ENCODE assay signal across 1 cellular context in the genomic region with DNA sequence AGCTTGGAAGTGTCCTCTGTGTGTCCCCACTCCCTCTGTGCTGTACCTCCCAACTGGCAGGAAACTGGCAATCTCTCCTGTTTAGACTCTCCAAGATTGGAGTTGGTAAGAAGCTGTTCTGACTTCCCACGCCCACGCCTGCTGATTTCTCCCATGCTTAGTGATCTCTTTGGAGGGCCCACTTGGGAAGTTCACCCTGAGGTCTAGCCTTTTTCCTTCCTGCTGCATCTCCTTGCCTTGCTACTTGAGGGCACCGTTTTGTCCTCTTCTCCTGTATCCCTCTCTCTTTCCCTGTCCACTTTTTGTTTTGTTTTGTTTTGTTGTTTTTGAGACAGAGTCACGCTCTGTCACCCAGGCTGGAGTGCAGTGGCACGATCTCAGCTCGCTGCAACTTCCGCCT.
TF ChIP-seq lines count a peak whose summit lies in the region.

No MANE protein-coding gene starts in this region.

TF ChIP-seq in K562, 482 proteins besides CTCF, POLR2A, EP300 and RAD21:
- TF ChIP-seq BRD9 (IDR thresholded peaks at IDR 0.05; ENCODE audit: low read depth, partially characterized antibody) (no peak), BCOR (IDR thresholded peaks at IDR 0.05) (peak; percentile 52; the same call in 1 of the 2 replicates), EGR1 (conservative IDR thresholded peaks at IDR 0.05) (peak; percentile 70)
- TF ChIP-seq, protein P1, sequence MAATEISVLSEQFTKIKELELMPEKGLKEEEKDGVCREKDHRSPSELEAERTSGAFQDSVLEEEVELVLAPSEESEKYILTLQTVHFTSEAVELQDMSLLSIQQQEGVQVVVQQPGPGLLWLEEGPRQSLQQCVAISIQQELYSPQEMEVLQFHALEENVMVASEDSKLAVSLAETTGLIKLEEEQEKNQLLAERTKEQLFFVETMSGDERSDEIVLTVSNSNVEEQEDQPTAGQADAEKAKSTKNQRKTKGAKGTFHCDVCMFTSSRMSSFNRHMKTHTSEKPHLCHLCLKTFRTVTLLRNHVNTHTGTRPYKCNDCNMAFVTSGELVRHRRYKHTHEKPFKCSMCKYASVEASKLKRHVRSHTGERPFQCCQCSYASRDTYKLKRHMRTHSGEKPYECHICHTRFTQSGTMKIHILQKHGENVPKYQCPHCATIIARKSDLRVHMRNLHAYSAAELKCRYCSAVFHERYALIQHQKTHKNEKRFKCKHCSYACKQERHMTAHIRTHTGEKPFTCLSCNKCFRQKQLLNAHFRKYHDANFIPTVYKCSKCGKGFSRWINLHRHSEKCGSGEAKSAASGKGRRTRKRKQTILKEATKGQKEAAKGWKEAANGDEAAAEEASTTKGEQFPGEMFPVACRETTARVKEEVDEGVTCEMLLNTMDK (IDR thresholded peaks at IDR 0.05; ENCODE audit: borderline replicate concordance, insufficient read depth, low read depth, low read length, poor library complexity, severe bottlenecking), result no peak
